ENCODE assay signal across 21 cellular contexts in genomic region chr5:155935723-155936122, GRCh38.
"Had no signal": no experiment of that assay in that cellular context is flagged by ENCODE, and none has a peak within 500 bp of the region (broad histone marks: within the 10 kb centered on the region; RNA-seq: fewer than 3 reads in every experiment).

No MANE protein-coding gene starts in this region.

- ATAC-seq: left colon; lower lobe of right lung; naive thymus-derived CD8-positive, alpha-beta T cell; sciatic nerve; stimulated activated naive B cell treated with anti-CD40 and anti-IgM and Interleukin-4, amounts not matched to agents 10 μg/mL and 1 μg/mL and 100 μg/mL, for 72 hours had no signal

- H3K27me3 ChIP-seq: dorsolateral prefrontal cortex, stomach, thyroid gland had no signal

- H3K4me3 Mint-ChIP-seq: immature natural killer cell; naive thymus-derived CD8-positive, alpha-beta T cell; neural crest cell; stimulated activated naive B cell treated with anti-CD40 and anti-IgM and Interleukin-4, amounts not matched to agents 10 μg/mL and 1 μg/mL and 100 μg/mL, for 72 hours; type B pancreatic cell had no signal

- H3K4me1 ChIP-seq: lower lobe of right lung, stomach, thyroid gland had no signal

- H3K9me3 ChIP-seq: lower lobe of right lung, stomach, thyroid gland had no signal

- H2AFZ ChIP-seq: parathyroid adenoma had no signal

- H3K9ac ChIP-seq: parathyroid adenoma had no signal

- H3K36me3 ChIP-seq: lower lobe of right lung, stomach, thyroid gland had no signal

- H3K4me1 Mint-ChIP-seq: immature natural killer cell; naive thymus-derived CD8-positive, alpha-beta T cell; neural crest cell; stimulated activated naive B cell treated with anti-CD40 and anti-IgM and Interleukin-4, amounts not matched to agents 10 μg/mL and 1 μg/mL and 100 μg/mL, for 72 hours had no signal

- H3K36me3 Mint-ChIP-seq: immature natural killer cell; naive thymus-derived CD8-positive, alpha-beta T cell; stimulated activated naive B cell treated with anti-CD40 and anti-IgM and Interleukin-4, amounts not matched to agents 10 μg/mL and 1 μg/mL and 100 μg/mL, for 72 hours; type B pancreatic cell had no signal

- H3K4me3 ChIP-seq: dorsolateral prefrontal cortex, lower lobe of right lung, smooth muscle cell, stomach, thyroid gland had no signal

- H3K9me3 Mint-ChIP-seq: immature natural killer cell; naive thymus-derived CD8-positive, alpha-beta T cell; neural crest cell; stimulated activated naive B cell treated with anti-CD40 and anti-IgM and Interleukin-4, amounts not matched to agents 10 μg/mL and 1 μg/mL and 100 μg/mL, for 72 hours; type B pancreatic cell had no signal

- H3K4me2 ChIP-seq: smooth muscle cell had no signal

- H3K27ac ChIP-seq: dorsolateral prefrontal cortex, lower lobe of right lung, parathyroid adenoma, stomach, thyroid gland had no signal

- DNase-seq: dorsolateral prefrontal cortex; effector CD4-positive, alpha-beta T cell; hypothalamus; immature natural killer cell; islet precursor cell; kidney glomerular epithelial cell; left colon; left ventricle myocardium superior; lower lobe of right lung; naive thymus-derived CD8-positive, alpha-beta T cell; stimulated activated CD4-positive, alpha-beta T cell treated with anti-CD3 and anti-CD28 coated beads, Interleukin-2, amount 100 ng/mL, for 24 hours; stimulated activated CD4-positive, alpha-beta T cell treated with anti-CD3 and anti-CD28 coated beads, Interleukin-4, amount 100 ng/mL, for 24 hours; stimulated activated naive B cell treated with anti-CD40 and anti-IgM and Interleukin-4, amounts not matched to agents 10 μg/mL and 1 μg/mL and 100 μg/mL, for 72 hours; stomach; thyroid gland had no signal

- H3K27ac Mint-ChIP-seq: immature natural killer cell; naive thymus-derived CD8-positive, alpha-beta T cell; progenitor cell of endocrine pancreas; stimulated activated naive B cell treated with anti-CD40 and anti-IgM and Interleukin-4, amounts not matched to agents 10 μg/mL and 1 μg/mL and 100 μg/mL, for 72 hours; type B pancreatic cell had no signal
